In genomic region chr3:154252759-154253638, GRCh38 we compare ENCODE assay signal across 8 cellular contexts.
DNase-seq lines count a peak whose midpoint lies in the region; ATAC-seq and TF ChIP-seq lines count a peak whose summit lies in the region.

No MANE protein-coding gene starts in this region.

- peaks cover 9 to 10% of the 10 kb centered on the region in 2 donors for H3K4me1 Mint-ChIP-seq in natural killer cell
- peaks cover 2 to 5% of the 10 kb centered on the region in 2 donors for H3K4me1 Mint-ChIP-seq in stimulated activated naive B cell treated with anti-CD40 and anti-IgM and Interleukin-4, amounts not matched to agents 10 μg/mL and 1 μg/mL and 100 μg/mL, for 72 hours

- no peaks in the 10 kb centered on the region for H4K20me1 ChIP-seq in OCI-LY3 (ENCODE audit: insufficient read depth, low read length)

- H3K9me3 ChIP-seq in OCI-LY3 (ENCODE audit: insufficient read depth, low read length) (no peaks in the 10 kb centered on the region), esophagus squamous epithelium (no peaks in the 10 kb centered on the region)

- H3K9me3 Mint-ChIP-seq in natural killer cell: no peaks in the 10 kb centered on the region
- H3K9me3 Mint-ChIP-seq in stimulated activated naive B cell treated with anti-CD40 and anti-IgM and Interleukin-4, amounts not matched to agents 10 μg/mL and 1 μg/mL and 100 μg/mL, for 72 hours: no peaks in the 10 kb centered on the region

- peak; percentile 92 for ATAC-seq in GM21717 (IDR thresholded peaks at IDR 0.05; ENCODE audit: unreplicated experiment)
- peak; percentile 72 to 82 (median 79) for ATAC-seq in natural killer cell
- ATAC-seq in stimulated activated naive B cell treated with anti-CD40 and anti-IgM and Interleukin-4, amounts not matched to agents 10 μg/mL and 1 μg/mL and 100 μg/mL, for 72 hours (replicated peaks): peak; percentile 80 to 88

- H3K27me3 Mint-ChIP-seq in natural killer cell (ENCODE audit: low read depth in 2 of 2): no peaks in the 10 kb centered on the region
- H3K27me3 Mint-ChIP-seq in stimulated activated naive B cell treated with anti-CD40 and anti-IgM and Interleukin-4, amounts not matched to agents 10 μg/mL and 1 μg/mL and 100 μg/mL, for 72 hours: no peaks in the 10 kb centered on the region

- intact Hi-C loops in esophagus squamous epithelium (cut with DNase I) (loop anchor here (5.0 kb wide), 1 partner anchor 156 kb away; no protein-coding TSS in a partner anchor), natural killer cell (cut with micrococcal nuclease) (loop anchor here (2.0 to 5.0 kb wide), 2 partner anchors 1090 to 1211 kb away; partner anchors contain the start of gene RAP2B)

- H3K4me1 ChIP-seq in OCI-LY3 (ENCODE audit: low read length) (no peaks in the 10 kb centered on the region), esophagus squamous epithelium (peaks cover 0 to 10% (median 0%) of the 10 kb centered on the region in 3 donors)

- WGBS in esophagus squamous epithelium, 2 donors: 4% methylated on average over 9 to 10 of the region's 11 CpGs

- H3K4me3 Mint-ChIP-seq in natural killer cell: no peak overlapping the region
- no peak overlapping the region for H3K4me3 Mint-ChIP-seq in stimulated activated naive B cell treated with anti-CD40 and anti-IgM and Interleukin-4, amounts not matched to agents 10 μg/mL and 1 μg/mL and 100 μg/mL, for 72 hours

- H3K27ac ChIP-seq in OCI-LY3 (ENCODE audit: low read length) (no peak overlapping the region), esophagus squamous epithelium (no peak overlapping the region)

- no peaks in the 10 kb centered on the region for H3K79me2 ChIP-seq in OCI-LY3 (ENCODE audit: low read length)

- peaks cover 34% of the 10 kb centered on the region for H3K36me3 ChIP-seq in OCI-LY3 (replicated peaks; ENCODE audit: low read depth, low read length)
- H3K36me3 ChIP-seq in esophagus squamous epithelium: peaks cover 5 to 58% (median 7%) of the 10 kb centered on the region in 3 donors

- no peak for TF ChIP-seq POLR2A in esophagus squamous epithelium (IDR thresholded peaks at IDR 0.05)

- no peak overlapping the region for H3K9ac ChIP-seq in OCI-LY3 (ENCODE audit: low read length)

- H3K36me3 Mint-ChIP-seq in natural killer cell: peaks cover 29% of the 10 kb centered on the region
- peaks cover 32 to 52% of the 10 kb centered on the region in 2 donors for H3K36me3 Mint-ChIP-seq in stimulated activated naive B cell treated with anti-CD40 and anti-IgM and Interleukin-4, amounts not matched to agents 10 μg/mL and 1 μg/mL and 100 μg/mL, for 72 hours

- H2AFZ ChIP-seq in OCI-LY3 (ENCODE audit: low read depth, low read length): no peak overlapping the region

- H3K4me3 ChIP-seq in Jurkat, Clone E6-1 (ENCODE audit: low read length): no peak overlapping the region
- H3K4me3 ChIP-seq in OCI-LY3 (ENCODE audit: low read length): no peak overlapping the region
- peak overlapping the region in 2 of 4 donors; percentile 23 to 30 for H3K4me3 ChIP-seq in esophagus squamous epithelium

- DNase-seq in DMS79 treated with DMSO at 0.1 percent for 48 hours (lab: John Stamatoyannopoulos, UW): peak; percentile 20
- peak; percentile 70 for DNase-seq in Jurkat, Clone E6-1 (ENCODE audit: low read depth, low spot score)
- peak; percentile 49 for DNase-seq in activated T-cell treated with anti-CD3 and anti-CD28 coated beads for 4 hours
- peak; percentile 2 for DNase-seq in esophagus squamous epithelium (lab: John Stamatoyannopoulos, UW)
- DNase-seq in natural killer cell: peak; percentile 56
- DNase-seq in stimulated activated naive B cell treated with anti-CD40 and anti-IgM and Interleukin-4, amounts not matched to agents 10 μg/mL and 1 μg/mL and 100 μg/mL, for 72 hours: peak; percentile 44

- TF ChIP-seq CTCF in OCI-LY3 (IDR thresholded peaks at IDR 0.05; ENCODE audit: low read depth, low read length) (peak; percentile 89), esophagus squamous epithelium (IDR thresholded peaks at IDR 0.05) (peak; percentile 49 to 94 (median 86)), natural killer cell (IDR thresholded peaks at IDR 0.05) (peak; percentile 73)

- H3K27me3 ChIP-seq in OCI-LY3 (ENCODE audit: low read depth, low read length) (no peaks in the 10 kb centered on the region), esophagus squamous epithelium (no peaks in the 10 kb centered on the region)

- no peak overlapping the region for H3K4me2 ChIP-seq in OCI-LY3 (ENCODE audit: low read length)

- peak overlapping the region in 1 of 2 donors; percentile 78 for H3K27ac Mint-ChIP-seq in natural killer cell
- H3K27ac Mint-ChIP-seq in stimulated activated naive B cell treated with anti-CD40 and anti-IgM and Interleukin-4, amounts not matched to agents 10 μg/mL and 1 μg/mL and 100 μg/mL, for 72 hours: no peak overlapping the region

Comparison
In these comparisons a context has a peak if more than half of its experiments do, and no peak if none do; other contexts are left out.
1. DNase-seq: peak in every context shown above with its lines; median percentile 70 in Jurkat, Clone E6-1; 56 in natural killer cell; 49 in activated T-cell treated with anti-CD3 and anti-CD28 coated beads for 4 hours; 44 in stimulated activated naive B cell treated with anti-CD40 and anti-IgM and Interleukin-4, amounts not matched to agents 10 μg/mL and 1 μg/mL and 100 μg/mL, for 72 hours; 20 in DMS79 treated with DMSO at 0.1 percent for 48 hours; 2 in esophagus squamous epithelium.